Comparison of ENCODE assay signal across 10 cellular contexts in the genomic region with DNA sequence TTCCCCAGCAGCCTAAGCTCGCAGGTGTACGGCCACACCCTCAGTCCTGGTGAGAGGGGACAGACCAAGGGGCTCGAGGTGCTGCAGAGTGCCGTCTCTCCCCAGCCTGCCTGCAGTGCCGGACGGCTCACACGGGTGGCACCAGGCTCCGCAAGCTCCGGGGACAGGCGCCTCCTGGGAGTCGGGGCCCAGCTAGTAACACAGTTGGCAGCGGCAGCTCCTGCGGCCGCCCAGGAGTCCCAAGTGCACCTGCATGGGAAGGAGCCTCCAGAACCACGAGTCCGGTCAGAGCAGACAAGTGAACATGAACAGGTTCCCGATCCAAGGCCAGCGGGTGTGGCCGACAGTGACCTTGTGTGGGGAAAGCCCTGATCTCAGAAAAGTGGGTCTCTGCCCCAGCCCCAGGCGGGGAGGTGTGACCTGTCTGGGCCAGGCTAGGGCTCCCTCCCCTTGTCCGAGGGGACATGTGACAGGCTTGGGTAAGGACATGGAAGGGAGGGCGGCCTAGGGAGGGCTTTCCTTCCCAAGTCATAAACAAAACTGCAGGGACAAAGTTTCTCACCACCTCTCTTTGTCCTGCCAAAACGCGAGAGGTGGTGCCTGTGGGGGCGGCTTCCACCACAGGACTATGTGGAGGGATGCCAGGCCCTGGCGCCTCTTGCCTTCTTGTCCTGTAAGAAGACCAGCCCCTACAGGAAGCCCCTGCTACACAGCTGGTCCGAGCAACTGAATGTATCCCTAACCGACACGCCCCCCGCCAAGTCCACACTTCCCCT. TPM values are rescaled to one million over a fixed set of nuclear protein-coding genes. Genes with fewer than 3 reads are reported as not detected.
A peak's percentile ranks its signal among the peaks of the same experiment; 100 is the strongest.
DNase-seq lines count a peak whose midpoint lies in the region; ATAC-seq and TF ChIP-seq lines count a peak whose summit lies in the region.
"Had no signal": no experiment of that assay in that cellular context is flagged by ENCODE, and none has a peak within 500 bp of the region (broad histone marks: within the 10 kb centered on the region; RNA-seq: fewer than 3 reads in every experiment).

No MANE protein-coding gene starts in this region.

- H3K36me3 ChIP-seq in SJSA1 (peaks cover 27% of the 10 kb centered on the region), gastroesophageal sphincter (peaks cover 0 to 18% of the 10 kb centered on the region in 2 donors), ovary (no peaks in the 10 kb centered on the region)

- intact Hi-C loops in ovary (cut with DNase I): no loop called here

- peak; percentile 61 for ATAC-seq in gastroesophageal sphincter
- ATAC-seq in HG02852 (IDR thresholded peaks at IDR 0.05; ENCODE audit: unreplicated experiment): no peak
- no peak for ATAC-seq in effector memory CD8-positive, alpha-beta T cell (replicated peaks)

- peaks cover 60% of the 10 kb centered on the region for H3K4me1 ChIP-seq in SJSA1 (replicated peaks)
- H3K4me1 ChIP-seq in gastroesophageal sphincter: peaks cover 0 to 80% (median 45%) of the 10 kb centered on the region in 3 donors
- H3K4me1 ChIP-seq in ovary (ENCODE audit: insufficient read depth): peaks cover 36% of the 10 kb centered on the region

- peak overlapping the region; percentile 41 for H3K4me3 ChIP-seq in AG10803 (ENCODE audit: low read length)
- no peak overlapping the region for H3K4me3 ChIP-seq in SJSA1
- peak overlapping the region in 1 of 2 donors; percentile 20 for H3K4me3 ChIP-seq in gastroesophageal sphincter
- H3K4me3 ChIP-seq in ovary: no peak overlapping the region

- WGBS in gastroesophageal sphincter (ENCODE audit: low coverage in 1 of 2), 2 donors: no CpG with 5 or more reads among the region's 30 CpGs
- WGBS in ovary, 3 donors: 35 to 57% (median 55%) methylated on average over 21 to 30 of the region's 30 CpGs

- no peaks in the 10 kb centered on the region for H3K27me3 Mint-ChIP-seq in effector memory CD8-positive, alpha-beta T cell
- H3K27me3 Mint-ChIP-seq: CD4-positive, CD25-positive, alpha-beta regulatory T cell had no signal

- TF ChIP-seq CTCF in AG10803 (conservative IDR thresholded peaks at IDR 0.05; ENCODE audit: low read length): no peak
- TF ChIP-seq CTCF in gastroesophageal sphincter (IDR thresholded peaks at IDR 0.05): no peak
- no peak for TF ChIP-seq CTCF in ovary (IDR thresholded peaks at IDR 0.05)

- DNase-seq in AG10803 (ENCODE audit: low read depth): peak; percentile 74
- peak in 1 of 2 experiments; percentile 18 for DNase-seq in SJSA1 (ENCODE audit: low read depth in 1 of 2, low spot score in 2 of 2)
- peak in 3 of 5 donors; percentile 55 to 73 (median 58) for DNase-seq in ovary
- no peak for DNase-seq in central memory CD4-positive, alpha-beta T cell
- no peak for DNase-seq in NCI-H2227 (lab: John Stamatoyannopoulos, UW; ENCODE audit: unreplicated experiment)
- DNase-seq in effector memory CD8-positive, alpha-beta T cell: no peak
- DNase-seq: CD4-positive, CD25-positive, alpha-beta regulatory T cell; mesendoderm had no signal

- TF ChIP-seq EP300 in gastroesophageal sphincter (IDR thresholded peaks at IDR 0.05) (no peak), ovary (IDR thresholded peaks at IDR 0.05) (no peak)

- no peak for TF ChIP-seq POLR2A in gastroesophageal sphincter (IDR thresholded peaks at IDR 0.05)
- no peak for TF ChIP-seq POLR2A in ovary (IDR thresholded peaks at IDR 0.05)

- H3K27me3 ChIP-seq in SJSA1 (replicated peaks): no peaks in the 10 kb centered on the region
- no peaks in the 10 kb centered on the region for H3K27me3 ChIP-seq in gastroesophageal sphincter
- H3K27me3 ChIP-seq in ovary: no peaks in the 10 kb centered on the region

- H3K4me1 Mint-ChIP-seq in effector memory CD8-positive, alpha-beta T cell (ENCODE audit: low read depth in 2 of 2): peaks cover 34 to 39% of the 10 kb centered on the region in 2 donors

- H3K4me3 Mint-ChIP-seq in effector memory CD8-positive, alpha-beta T cell: no peak overlapping the region
- H3K4me3 Mint-ChIP-seq: CD4-positive, CD25-positive, alpha-beta regulatory T cell had no signal

- H3K36me3 Mint-ChIP-seq in effector memory CD8-positive, alpha-beta T cell (ENCODE audit: insufficient read depth): peaks cover 4% of the 10 kb centered on the region

- H3K27ac ChIP-seq in SJSA1 (peak overlapping the region; percentile 14; the same call in 1 of the 2 replicates), gastroesophageal sphincter (peak overlapping the region in 3 of 4 donors; percentile 68 to 78 (median 71)), ovary (no peak overlapping the region)

- H3K9me3 ChIP-seq in SJSA1 (replicated peaks) (no peaks in the 10 kb centered on the region), gastroesophageal sphincter (no peaks in the 10 kb centered on the region), ovary (no peaks in the 10 kb centered on the region)

- H3K27ac Mint-ChIP-seq in effector memory CD8-positive, alpha-beta T cell: peak overlapping the region in 1 of 2 donors; percentile 56

- H3K9me3 Mint-ChIP-seq in effector memory CD8-positive, alpha-beta T cell: no peaks in the 10 kb centered on the region

RNA-seq across cellular contexts. Expression of a gene that starts 46.5 kb away (rescaled TPM):
- 9.1 and 13.4 TPM in 2 replicates for total RNA-seq in SJSA1 (2014; rRNA removed; shearing (Covaris generic))
- total RNA-seq in gastroesophageal sphincter (10 to 100 TPM; 21.4 to 42.5 (median 23.8) TPM), ovary (100 to 1,000 TPM in 3 of 7 donors, 10 to 100 TPM in 4; 16.3 to 116 (median 95.8) TPM)
- 10 to 100 TPM; 11.1 to 43.7 TPM for polyA plus RNA-seq in ovary

Comparison
In these comparisons a context has a peak if more than half of its experiments do, and no peak if none do; other contexts are left out.
1. DNase-seq: peak in AG10803 (single experiment) and ovary (3 of 5); none in central memory CD4-positive, alpha-beta T cell (single experiment), NCI-H2227 (single experiment) and effector memory CD8-positive, alpha-beta T cell (0 of 3).
2. H3K27ac ChIP-seq: peak in SJSA1 (single experiment) and gastroesophageal sphincter (3 of 4); none in ovary (0 of 2).